ENCODE assay signal across 10 cellular contexts in genomic region chr12:15001733-15002471, GRCh38. TPM values are rescaled to one million over a fixed set of nuclear protein-coding genes. Genes with fewer than 3 reads are reported as not detected.
DNase-seq lines count a peak whose midpoint lies in the region; ATAC-seq, FAIRE-seq and TF ChIP-seq lines count a peak whose summit lies in the region.
"Had no signal": no experiment of that assay in that cellular context is flagged by ENCODE, and none has a peak within 500 bp of the region (broad histone marks: within the 10 kb centered on the region; RNA-seq: fewer than 3 reads in every experiment).

No MANE protein-coding gene starts in this region.

- H3K4me2 ChIP-seq in smooth muscle cell: peak overlapping the region; percentile 49

- DNase-seq in NCI-H1092 (lab: John Stamatoyannopoulos, UW) (peak; percentile 25), cerebellar cortex (ENCODE audit: low spot score) (peak; percentile 16), kidney (peak; percentile 70), smooth muscle cell (lab: John Stamatoyannopoulos, UW; ENCODE audit: unreplicated experiment) (no peak), A673 (ENCODE audit: low spot score) (no peak)

- no peak overlapping the region for H3K9ac ChIP-seq in kidney (ENCODE audit: low read length in 2 of 2)
- H3K9ac ChIP-seq in smooth muscle cell (ENCODE audit: low read depth): no peak overlapping the region

- H3K4me3 ChIP-seq in kidney (ENCODE audit: low read length in 2 of 2) (no peak overlapping the region), smooth muscle cell (no peak overlapping the region), A673 (ENCODE audit: low read depth, low read length, poor library complexity, severe bottlenecking) (no peak overlapping the region)
- H3K4me3 ChIP-seq: suprapubic skin had no signal

- no peaks in the 10 kb centered on the region for H3K79me2 ChIP-seq in smooth muscle cell (ENCODE audit: low read depth)

- H3K36me3 ChIP-seq in kidney (ENCODE audit: control insufficient read depth in 1 of 2, insufficient read depth in 2 of 2, low read length in 2 of 2) (no peaks in the 10 kb centered on the region), smooth muscle cell (ENCODE audit: low read depth) (no peaks in the 10 kb centered on the region), A673 (ENCODE audit: insufficient read depth, low read length, poor library complexity, severe bottlenecking) (no peaks in the 10 kb centered on the region)
- H3K36me3 ChIP-seq: suprapubic skin had no signal

- intact Hi-C loops in kidney (cut with DNase I) (no loop called here), A673 (cut with micrococcal nuclease; ENCODE audit: unreplicated experiment) (loop anchor here (10.0 kb wide), 1 partner anchor 523 kb away; no protein-coding TSS in a partner anchor)

- CTCF ChIA-PET in A673 (lab: Charles Lee): no interaction called here

- H3K27ac ChIP-seq in kidney (ENCODE audit: low read depth in 2 of 2, low read length in 2 of 2) (no peak overlapping the region), smooth muscle cell (ENCODE audit: low read depth) (no peak overlapping the region), A673 (ENCODE audit: low read depth, low read length, poor library complexity, severe bottlenecking) (no peak overlapping the region)
- H3K27ac ChIP-seq: HL-60, suprapubic skin had no signal

- no peak for TF ChIP-seq CTCF in kidney (IDR thresholded peaks at IDR 0.05; ENCODE audit: borderline replicate concordance, extremely low read depth, insufficient read depth)
- TF ChIP-seq CTCF in smooth muscle cell (IDR thresholded peaks at IDR 0.05; ENCODE audit: borderline replicate concordance, insufficient read depth, poor library complexity, severe bottlenecking): no peak
- TF ChIP-seq CTCF in A673 (conservative IDR thresholded peaks at IDR 0.05; ENCODE audit: low read depth, low read length): no peak

- BruUV-seq in A673 (replicated peaks; lab: Mats Ljungman, UMichigan): no TSS peak

- H3F3A ChIP-seq in smooth muscle cell (ENCODE audit: low read depth): no peaks in the 10 kb centered on the region

- H3K27me3 ChIP-seq in smooth muscle cell (ENCODE audit: low read depth): no peaks in the 10 kb centered on the region
- H3K27me3 ChIP-seq in A673 (replicated peaks; ENCODE audit: insufficient read depth, low read depth, low read length, poor library complexity): no peaks in the 10 kb centered on the region
- H3K27me3 ChIP-seq: suprapubic skin had no signal

- peaks cover 0 to 5% of the 10 kb centered on the region in 2 donors for H3K4me1 ChIP-seq in kidney (ENCODE audit: control insufficient read depth in 1 of 2, insufficient read depth in 1 of 2, low read depth in 1 of 2, low read length in 2 of 2)
- peaks cover 6% of the 10 kb centered on the region for H3K4me1 ChIP-seq in smooth muscle cell (ENCODE audit: low read depth)
- no peaks in the 10 kb centered on the region for H3K4me1 ChIP-seq in A673 (ENCODE audit: insufficient read depth, low read length, poor library complexity, severe bottlenecking)

- no peaks in the 10 kb centered on the region for H4K20me1 ChIP-seq in smooth muscle cell (ENCODE audit: low read depth)

- no peak for FAIRE-seq in kidney (lab: Jason Lieb, UNC)

- peak overlapping the region; percentile 58 for H2AFZ ChIP-seq in smooth muscle cell (ENCODE audit: low read depth)

- WGBS in smooth muscle cell (ENCODE audit: low lambda C conversion rate): 40% methylated on average over 8 of the region's 8 CpGs

- H3K9me3 ChIP-seq in kidney (ENCODE audit: control insufficient read depth in 1 of 2, low read length in 2 of 2) (no peaks in the 10 kb centered on the region), smooth muscle cell (replicated peaks; ENCODE audit: low read depth) (no peaks in the 10 kb centered on the region), A673 (ENCODE audit: low read depth, low read length, poor library complexity, severe bottlenecking) (no peaks in the 10 kb centered on the region)
- H3K9me3 ChIP-seq: suprapubic skin had no signal

- ATAC-seq in HG02763 (IDR thresholded peaks at IDR 0.05; ENCODE audit: unreplicated experiment) (no peak), GM21423 (IDR thresholded peaks at IDR 0.05; ENCODE audit: unreplicated experiment) (no peak), GM18517 (IDR thresholded peaks at IDR 0.05; ENCODE audit: unreplicated experiment) (no peak)

- POLR2A ChIA-PET in A673 (lab: Charles Lee; ENCODE audit: low non-redundant PET): no interaction called here

RNA-seq across cellular contexts. Expression of gene PDE6H, which starts 29.1 kb away (rescaled TPM):
- total RNA-seq in kidney (not detected), smooth muscle cell (not detected in 2 replicates), A673 (2021) (not detected in 2 replicates)
- polyA plus RNA-seq in kidney (ENCODE audit: insufficient read depth, low read depth, low replicate concordance) (not detected), smooth muscle cell (not detected in 2 replicates)
- total RNA-seq: suprapubic skin had no signal

RNA-seq across cellular contexts. Expression of gene ARHGDIB, which starts 40.5 kb away (rescaled TPM):
- 151 TPM for total RNA-seq in kidney
- polyA plus RNA-seq in kidney (ENCODE audit: insufficient read depth, low read depth, low replicate concordance): 127 TPM
- 31.5 and 36.4 TPM in 2 replicates for total RNA-seq in smooth muscle cell
- 35.8 and 39.2 TPM in 2 replicates for polyA plus RNA-seq in smooth muscle cell
- 88.1 and 122 TPM in 2 replicates for total RNA-seq in A673 (2021)

Comparison
In these comparisons a context has a peak if more than half of its experiments do, and no peak if none do; other contexts are left out.
1. DNase-seq: peak in NCI-H1092 (single experiment), cerebellar cortex (single experiment) and kidney (single experiment); none in smooth muscle cell (single experiment) and A673 (single experiment).